In genomic region chr3:177553586-177553985, GRCh38 we compare ENCODE assay signal across 18 cellular contexts.
DNase-seq lines count a peak whose midpoint lies in the region; ATAC-seq and TF ChIP-seq lines count a peak whose summit lies in the region.
"Had no signal": no experiment of that assay in that cellular context is flagged by ENCODE, and none has a peak within 500 bp of the region (broad histone marks: within the 10 kb centered on the region; RNA-seq: fewer than 3 reads in every experiment).

No MANE protein-coding gene starts in this region.

- ATAC-seq in CD4-positive, CD25-positive, alpha-beta regulatory T cell (ENCODE audit: low read depth in 2 of 2) = no peak
- ATAC-seq: GM12878, SK-N-SH treated with all-trans-retinoic acid at 6 μM for 48 hours had no signal

- no peak overlapping the region for H3K4me3 ChIP-seq in CD4-positive, CD25-positive, alpha-beta regulatory T cell (ENCODE audit: low read depth, low read length)
- no peak overlapping the region for H3K4me3 ChIP-seq in coronary artery
- H3K4me3 ChIP-seq: GM12878, sigmoid colon had no signal

- in situ Hi-C loops in ACHN (cut with HindIII; ENCODE audit: low pct_ligation_motif_present, low pct_unique_long_range_greater_than_20kb, low sequenced_read_pairs) = no loop called here

- DNase-seq in CD4-positive, CD25-positive, alpha-beta regulatory T cell = no peak
- DNase-seq in NCI-H2029 (lab: John Stamatoyannopoulos, UW) = peak; percentile 40
- DNase-seq in coronary artery (ENCODE audit: low spot score) = no peak
- DNase-seq in occipital lobe (lab: John Stamatoyannopoulos, UW) = peak; percentile 15
- no peak for DNase-seq in ACHN
- DNase-seq in NCI-H1048 (lab: John Stamatoyannopoulos, UW) = no peak
- DNase-seq in activated T-helper 2 cell treated with anti-CD3 and anti-CD28 coated beads, Interferon-gamma antibody, Interleukin-2, Interleukin-4, amounts not matched to agents 10 μg/mL and 5 μg/mL and 100 μg/mL, durations not matched to agents 14 hours and 24 hours and 36 hours (ENCODE audit: low spot score) = no peak
- DNase-seq in NCI-H1694 (lab: John Stamatoyannopoulos, UW) = no peak
- DNase-seq: activated CD4-positive, alpha-beta T cell treated with anti-CD3 and anti-CD28 coated beads, Interleukin-2, amount 10 ng/mL, durations not matched to agents 7 days and 5 days; activated T-cell treated with anti-CD3 and anti-CD28 coated beads, Interleukin-2, amount 50 U/mL, for 24 hours; NCI-H2081 treated with DMSO at 0.1 percent for 48 hours; NK-92 treated with Interleukin-12 subunit alpha and Interleukin-12 subunit beta, amount 100 ng/mL, for 24 hours; sigmoid colon; stimulated activated CD4-positive, alpha-beta T cell treated with anti-CD3 and anti-CD28 coated beads, Interleukin-2, amount 100 ng/mL, for 48 hours had no signal

- H3K4me3 Mint-ChIP-seq in CD4-positive, CD25-positive, alpha-beta regulatory T cell = peak overlapping the region in 1 of 4 donors; percentile 77
- H3K4me3 Mint-ChIP-seq in activated T-helper 2 cell treated with anti-CD3 and anti-CD28 coated beads, Interferon-gamma antibody, Interleukin-2, Interleukin-4, amounts not matched to agents 10 μg/mL and 5 μg/mL and 100 μg/mL, durations not matched to agents 14 hours and 24 hours and 36 hours (ENCODE audit: low read depth) = no peak overlapping the region
- H3K4me3 Mint-ChIP-seq: activated CD4-positive, alpha-beta T cell treated with anti-CD3 and anti-CD28 coated beads, Interleukin-2, amount 10 ng/mL, durations not matched to agents 7 days and 5 days; activated naive CD8-positive, alpha-beta T cell; activated T-cell treated with anti-CD3 and anti-CD28 coated beads, Interleukin-2, amount 50 U/mL, for 24 hours; mesothelial cell of epicardium had no signal

- H3K9me3 Mint-ChIP-seq in CD4-positive, CD25-positive, alpha-beta regulatory T cell = peaks cover 0 to 2% (median 0%) of the 10 kb centered on the region in 7 donors
- H3K9me3 Mint-ChIP-seq in activated T-helper 2 cell treated with anti-CD3 and anti-CD28 coated beads, Interferon-gamma antibody, Interleukin-2, Interleukin-4, amounts not matched to agents 10 μg/mL and 5 μg/mL and 100 μg/mL, durations not matched to agents 14 hours and 24 hours and 36 hours = no peaks in the 10 kb centered on the region
- H3K9me3 Mint-ChIP-seq: activated T-cell treated with anti-CD3 and anti-CD28 coated beads, Interleukin-2, amount 50 U/mL, for 24 hours; mesothelial cell of epicardium had no signal

- no peaks in the 10 kb centered on the region for H3K27me3 ChIP-seq in CD4-positive, CD25-positive, alpha-beta regulatory T cell (ENCODE audit: control insufficient read depth, insufficient read depth, low read length)
- H3K27me3 ChIP-seq: sigmoid colon had no signal

- peaks cover 41% of the 10 kb centered on the region for H3K4me1 ChIP-seq in CD4-positive, CD25-positive, alpha-beta regulatory T cell (ENCODE audit: control insufficient read depth, insufficient read depth, low read length, poor library complexity, severe bottlenecking)

- no peaks in the 10 kb centered on the region for H3K36me3 Mint-ChIP-seq in CD4-positive, CD25-positive, alpha-beta regulatory T cell
- no peaks in the 10 kb centered on the region for H3K36me3 Mint-ChIP-seq in activated T-helper 2 cell treated with anti-CD3 and anti-CD28 coated beads, Interferon-gamma antibody, Interleukin-2, Interleukin-4, amounts not matched to agents 10 μg/mL and 5 μg/mL and 100 μg/mL, durations not matched to agents 14 hours and 24 hours and 36 hours (ENCODE audit: low read depth)
- H3K36me3 Mint-ChIP-seq: activated naive CD8-positive, alpha-beta T cell; mesothelial cell of epicardium had no signal

- no peaks in the 10 kb centered on the region for H3K36me3 ChIP-seq in CD4-positive, CD25-positive, alpha-beta regulatory T cell (ENCODE audit: control insufficient read depth, insufficient read depth, low read length)
- H3K36me3 ChIP-seq: sigmoid colon had no signal

- H3K27ac Mint-ChIP-seq in CD4-positive, CD25-positive, alpha-beta regulatory T cell = peak overlapping the region in 2 of 3 donors; percentile 9 to 37
- H3K27ac Mint-ChIP-seq in activated T-helper 2 cell treated with anti-CD3 and anti-CD28 coated beads, Interferon-gamma antibody, Interleukin-2, Interleukin-4, amounts not matched to agents 10 μg/mL and 5 μg/mL and 100 μg/mL, durations not matched to agents 14 hours and 24 hours and 36 hours = no peak overlapping the region
- H3K27ac Mint-ChIP-seq: activated CD4-positive, alpha-beta T cell treated with anti-CD3 and anti-CD28 coated beads, Interleukin-2, amount 10 ng/mL, durations not matched to agents 7 days and 5 days; activated naive CD8-positive, alpha-beta T cell; activated T-cell treated with anti-CD3 and anti-CD28 coated beads, Interleukin-2, amount 50 U/mL, for 24 hours; mesothelial cell of epicardium had no signal

- peaks cover 44 to 80% (median 53%) of the 10 kb centered on the region in 4 donors for H3K4me1 Mint-ChIP-seq in CD4-positive, CD25-positive, alpha-beta regulatory T cell
- peaks cover 19% of the 10 kb centered on the region for H3K4me1 Mint-ChIP-seq in activated T-helper 2 cell treated with anti-CD3 and anti-CD28 coated beads, Interferon-gamma antibody, Interleukin-2, Interleukin-4, amounts not matched to agents 10 μg/mL and 5 μg/mL and 100 μg/mL, durations not matched to agents 14 hours and 24 hours and 36 hours (ENCODE audit: low read depth)

- no peaks in the 10 kb centered on the region for H3K27me3 Mint-ChIP-seq in CD4-positive, CD25-positive, alpha-beta regulatory T cell
- H3K27me3 Mint-ChIP-seq in activated T-helper 2 cell treated with anti-CD3 and anti-CD28 coated beads, Interferon-gamma antibody, Interleukin-2, Interleukin-4, amounts not matched to agents 10 μg/mL and 5 μg/mL and 100 μg/mL, durations not matched to agents 14 hours and 24 hours and 36 hours (ENCODE audit: low read depth) = no peaks in the 10 kb centered on the region
- H3K27me3 Mint-ChIP-seq: activated CD4-positive, alpha-beta T cell treated with anti-CD3 and anti-CD28 coated beads, Interleukin-2, amount 10 ng/mL, durations not matched to agents 7 days and 5 days; activated naive CD8-positive, alpha-beta T cell; activated T-cell treated with anti-CD3 and anti-CD28 coated beads, Interleukin-2, amount 50 U/mL, for 24 hours had no signal

- TF ChIP-seq CTCF in coronary artery (IDR thresholded peaks at IDR 0.05) = no peak

- intact Hi-C loops in activated T-helper 2 cell treated with anti-CD3 and anti-CD28 coated beads, Interferon-gamma antibody, Interleukin-2, Interleukin-4, amounts not matched to agents 10 μg/mL and 5 μg/mL and 100 μg/mL, durations not matched to agents 14 hours and 24 hours and 36 hours (cut with micrococcal nuclease) = no loop called here

- no peaks in the 10 kb centered on the region for H3K9me3 ChIP-seq in CD4-positive, CD25-positive, alpha-beta regulatory T cell (ENCODE audit: control insufficient read depth in 2 of 2, low read length in 2 of 2)
- H3K9me3 ChIP-seq: sigmoid colon had no signal

- no peak overlapping the region for H3K27ac ChIP-seq in CD4-positive, CD25-positive, alpha-beta regulatory T cell (ENCODE audit: insufficient read depth, low read length, poor library complexity, severe bottlenecking)
- peak overlapping the region; percentile 44 to 63 for H3K27ac ChIP-seq in coronary artery

Comparison
In these comparisons a context has a peak if more than half of its experiments do, and no peak if none do; other contexts are left out.
1. DNase-seq: peak in NCI-H2029 (single experiment) and occipital lobe (single experiment); none in CD4-positive, CD25-positive, alpha-beta regulatory T cell (0 of 3), coronary artery (single experiment), ACHN (single experiment), NCI-H1048 (single experiment), activated T-helper 2 cell treated with anti-CD3 and anti-CD28 coated beads, Interferon-gamma antibody, Interleukin-2, Interleukin-4, amounts not matched to agents 10 μg/mL and 5 μg/mL and 100 μg/mL, durations not matched to agents 14 hours and 24 hours and 36 hours (single experiment) and NCI-H1694 (single experiment).